Comparison of ENCODE assay signal across 8 cellular contexts in genomic region chr3:49686769-49687418, GRCh38. TPM values are rescaled to one million over a fixed set of nuclear protein-coding genes. Genes with fewer than 3 reads are reported as not detected.
DNase-seq lines count a peak whose midpoint lies in the region; ATAC-seq and TF ChIP-seq lines count a peak whose summit lies in the region.
"Not testable (repeated sequence)": the region's sequence is repeated elsewhere in the genome, so short reads cannot be mapped to it uniquely, and the experiment has no call there.
"Had no signal": no experiment of that assay in that cellular context is flagged by ENCODE, and none has a peak within 500 bp of the region (broad histone marks: within the 10 kb centered on the region; RNA-seq: fewer than 3 reads in every experiment).

No MANE protein-coding gene starts in this region.

- not testable (repeated sequence) for H3K9me3 ChIP-seq in iPS-18a (ENCODE audit: control insufficient read depth, low read depth, low read length)

- H3K27me3 Mint-ChIP-seq in activated CD4-positive, alpha-beta T cell treated with anti-CD3 and anti-CD28 coated beads for 36 hours; activated naive CD8-positive, alpha-beta T cell treated with anti-CD3 and anti-CD28 coated beads, Interleukin-2, amount 50 U/mL, for 24 hours; natural killer cell (ENCODE audit: low read depth in 2 of 2): not testable (repeated sequence)

- H3K4me1 Mint-ChIP-seq in activated CD4-positive, alpha-beta T cell treated with anti-CD3 and anti-CD28 coated beads for 36 hours: peaks cover 30% of the 10 kb centered on the region
- H3K4me1 Mint-ChIP-seq in activated naive CD8-positive, alpha-beta T cell treated with anti-CD3 and anti-CD28 coated beads, Interleukin-2, amount 50 U/mL, for 24 hours: peaks cover 38% of the 10 kb centered on the region
- peaks cover 22 to 35% of the 10 kb centered on the region in 2 donors for H3K4me1 Mint-ChIP-seq in natural killer cell

- peak overlapping the region; percentile 50 for H3K9ac ChIP-seq in iPS-18a (ENCODE audit: low read length)

- peak; percentile 39 for ATAC-seq in activated CD4-positive, alpha-beta T cell treated with anti-CD3 and anti-CD28 coated beads for 36 hours
- ATAC-seq in activated naive CD8-positive, alpha-beta T cell treated with anti-CD3 and anti-CD28 coated beads, Interleukin-2, amount 50 U/mL, for 24 hours: peak; percentile 52
- peak; percentile 19 to 26 (median 23) for ATAC-seq in natural killer cell

- peaks cover 19% of the 10 kb centered on the region for H3K36me3 ChIP-seq in iPS-18a (ENCODE audit: control insufficient read depth, low read depth, low read length)

- H3K36me3 Mint-ChIP-seq in activated CD4-positive, alpha-beta T cell treated with anti-CD3 and anti-CD28 coated beads for 36 hours (ENCODE audit: low read depth): peaks cover 12% of the 10 kb centered on the region
- H3K36me3 Mint-ChIP-seq in activated naive CD8-positive, alpha-beta T cell treated with anti-CD3 and anti-CD28 coated beads, Interleukin-2, amount 50 U/mL, for 24 hours (ENCODE audit: low read depth); natural killer cell: not testable (repeated sequence)

- not testable (repeated sequence) for H3K9me3 Mint-ChIP-seq in activated CD4-positive, alpha-beta T cell treated with anti-CD3 and anti-CD28 coated beads for 36 hours (ENCODE audit: low read depth); activated naive CD8-positive, alpha-beta T cell treated with anti-CD3 and anti-CD28 coated beads, Interleukin-2, amount 50 U/mL, for 24 hours; natural killer cell

- H3K27ac Mint-ChIP-seq in activated CD4-positive, alpha-beta T cell treated with anti-CD3 and anti-CD28 coated beads for 36 hours; activated naive CD8-positive, alpha-beta T cell treated with anti-CD3 and anti-CD28 coated beads, Interleukin-2, amount 50 U/mL, for 24 hours; natural killer cell: not testable (repeated sequence)

- intact Hi-C loops in activated CD4-positive, alpha-beta T cell treated with anti-CD3 and anti-CD28 coated beads for 36 hours (cut with DNase I, micrococcal nuclease): loop anchor here in 1 of 2 experiments (5.0 kb wide), 1 partner anchor 670 kb away; the partner anchor contains the start of gene TMEM115
- intact Hi-C loops in natural killer cell (cut with micrococcal nuclease): not testable (repeated sequence)

- POLR2A ChIA-PET in activated CD4-positive, alpha-beta T cell treated with anti-CD3 and anti-CD28 coated beads for 36 hours (lab: Charles Lee): not testable (repeated sequence)

- CTCF ChIA-PET in activated CD4-positive, alpha-beta T cell treated with anti-CD3 and anti-CD28 coated beads for 36 hours (lab: Charles Lee): not testable (repeated sequence)

- DNase-seq in HT-29 (ENCODE audit: low spot score) (peak; percentile 30), epithelial cell of esophagus (ENCODE audit: low read depth) (peak; percentile 78)
- DNase-seq in activated CD4-positive, alpha-beta T cell treated with anti-CD3 and anti-CD28 coated beads for 36 hours: peak; percentile 67
- DNase-seq in activated naive CD8-positive, alpha-beta T cell treated with anti-CD3 and anti-CD28 coated beads, Interleukin-2, amount 50 U/mL, for 24 hours: peak; percentile 61
- DNase-seq in natural killer cell: not testable (repeated sequence)
- peak; percentile 77 for DNase-seq in stimulated activated CD4-positive, alpha-beta T cell treated with anti-CD3 and anti-CD28 coated beads, Interleukin-15, amount 100 ng/mL, for 24 hours

- H3K4me1 ChIP-seq in iPS-18a (ENCODE audit: control insufficient read depth, low read depth, low read length): not testable (repeated sequence)

- peak overlapping the region; percentile 43 for H3K4me3 Mint-ChIP-seq in activated CD4-positive, alpha-beta T cell treated with anti-CD3 and anti-CD28 coated beads for 36 hours
- H3K4me3 Mint-ChIP-seq in activated naive CD8-positive, alpha-beta T cell treated with anti-CD3 and anti-CD28 coated beads, Interleukin-2, amount 50 U/mL, for 24 hours: peak overlapping the region; percentile 9
- peak overlapping the region; percentile 50 for H3K4me3 Mint-ChIP-seq in natural killer cell

- not testable (repeated sequence) for H3K27me3 ChIP-seq in iPS-18a (ENCODE audit: control insufficient read depth, insufficient read depth, low read length)

- TF ChIP-seq CTCF in epithelial cell of esophagus (IDR thresholded peaks at IDR 0.05; ENCODE audit: insufficient read depth, low read depth, low read length, missing control alignments); natural killer cell (IDR thresholded peaks at IDR 0.05): not testable (repeated sequence)

- peak overlapping the region; percentile 59 for H3K27ac ChIP-seq in iPS-18a (ENCODE audit: low read length)

- peak overlapping the region; percentile 44 for H3K4me3 ChIP-seq in epithelial cell of esophagus (ENCODE audit: low read length)
- peak overlapping the region; percentile 75 for H3K4me3 ChIP-seq in iPS-18a (ENCODE audit: low read length)

RNA-seq across cellular contexts. Expression of gene MST1, which starts 2.4 kb away (rescaled TPM):
- 2.2 and 3.3 TPM in 2 replicates for total RNA-seq in HT-29 (2014; rRNA removed; shearing (Covaris generic))
- 1 to 10 TPM; 8.7 to 9.7 TPM for total RNA-seq in activated CD4-positive, alpha-beta T cell treated with anti-CD3 and anti-CD28 coated beads for 36 hours
- total RNA-seq in natural killer cell: 10 to 100 TPM in 2 of 3 donors, 1 to 10 TPM in 1; 9.5 to 19.1 (median 15.2) TPM

RNA-seq across cellular contexts. Expression of gene RNF123, which starts 2.5 kb away (rescaled TPM):
- total RNA-seq in HT-29 (2014; rRNA removed; shearing (Covaris generic)): 22.4 and 24.3 TPM in 2 replicates
- 10 to 100 TPM; 25.2 to 32.7 TPM for total RNA-seq in activated CD4-positive, alpha-beta T cell treated with anti-CD3 and anti-CD28 coated beads for 36 hours
- 10 to 100 TPM; 48.5 to 58.7 (median 55.6) TPM for total RNA-seq in natural killer cell

RNA-seq across cellular contexts. Expression of gene APEH, which starts 12.7 kb away (rescaled TPM):
- 246 and 254 TPM in 2 replicates for total RNA-seq in HT-29 (2014; rRNA removed; shearing (Covaris generic))
- total RNA-seq in activated CD4-positive, alpha-beta T cell treated with anti-CD3 and anti-CD28 coated beads for 36 hours: 100 to 1,000 TPM; 110 to 137 TPM
- 10 to 100 TPM; 62.8 to 95.7 (median 77.5) TPM for total RNA-seq in natural killer cell

RNA-seq across cellular contexts. Expression of gene AMIGO3, which starts 32.6 kb away (rescaled TPM):
- 2.0 and 2.7 TPM in 2 replicates for total RNA-seq in HT-29 (2014; rRNA removed; shearing (Covaris generic))
- total RNA-seq in activated CD4-positive, alpha-beta T cell treated with anti-CD3 and anti-CD28 coated beads for 36 hours: under 1 TPM in 1 of 2 experiments, not detected in 1; 0.07 TPM
- total RNA-seq in natural killer cell: 1 to 10 TPM in 2 of 3 donors, not detected in 1; 1.3 to 1.9 TPM
- total RNA-seq: dermis microvascular lymphatic vessel endothelial cell had no signal

RNA-seq across cellular contexts. Expression of gene GMPPB, which starts 36.9 kb away (rescaled TPM):
- 40.0 and 45.1 TPM in 2 replicates for total RNA-seq in HT-29 (2014; rRNA removed; shearing (Covaris generic))
- 10 to 100 TPM; 21.0 to 32.1 TPM for total RNA-seq in activated CD4-positive, alpha-beta T cell treated with anti-CD3 and anti-CD28 coated beads for 36 hours
- total RNA-seq in natural killer cell: 10 to 100 TPM; 24.1 to 28.9 (median 27.5) TPM
